ENCODE assay signal across 37 cellular contexts in the genomic region with DNA sequence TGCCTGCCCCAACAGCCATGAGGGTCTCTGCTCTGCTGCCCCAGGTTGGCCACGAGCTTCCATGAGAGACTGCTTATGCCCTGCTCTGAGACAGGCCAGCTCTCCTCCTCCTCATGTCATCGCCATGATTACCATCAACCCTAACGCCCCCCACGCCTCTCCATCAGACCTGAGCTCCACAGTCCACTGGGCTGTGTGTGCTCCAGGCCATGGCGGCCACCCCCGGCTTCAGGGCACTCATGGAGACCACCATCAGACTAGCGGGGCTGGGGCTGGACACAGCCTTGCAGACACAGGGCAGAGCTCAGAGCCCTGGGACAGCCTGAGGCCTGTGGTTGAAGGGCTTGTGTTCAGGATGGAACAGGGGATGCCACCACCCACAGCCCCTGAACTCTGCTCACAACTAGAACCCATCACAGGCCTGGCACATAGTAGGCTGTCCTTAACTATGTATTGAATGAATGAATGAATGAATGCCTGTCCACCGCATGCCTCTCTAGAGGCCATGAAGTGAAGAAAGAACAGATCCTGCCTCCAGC. TPM values are rescaled to one million over a fixed set of nuclear protein-coding genes. Genes with fewer than 3 reads are reported as not detected.
"Had no signal": no experiment of that assay in that cellular context is flagged by ENCODE, and none has a peak within 500 bp of the region (broad histone marks: within the 10 kb centered on the region; RNA-seq: fewer than 3 reads in every experiment).

No MANE protein-coding gene starts in this region.

- H3K4me3 ChIP-seq: adrenal gland, body of pancreas, PC-9, SJCRH30, SK-N-MC had no signal

- H3K4me2 ChIP-seq: PC-9 had no signal

- H3K4me1 ChIP-seq: adrenal gland, breast epithelium, SJCRH30 had no signal

- H3K36me3 ChIP-seq: adrenal gland, breast epithelium, SJCRH30 had no signal

- H2AFZ ChIP-seq: PC-9 had no signal

- H3K27ac ChIP-seq: adrenal gland, breast epithelium, PC-9, SJCRH30, SK-N-MC had no signal

- FAIRE-seq: astrocyte, RCC 7860, TTC549 had no signal

- H3K27me3 ChIP-seq: adrenal gland, body of pancreas, breast epithelium had no signal

- H3K9me3 ChIP-seq: adrenal gland, body of pancreas, breast epithelium, SJCRH30 had no signal

- DNase-seq: activated B cell treated with CpG ODN at 0.5 μM for 24 hours; activated CD4-positive, alpha-beta memory T cell treated with anti-CD3 and anti-CD28 coated beads for 36 hours; activated CD4-positive, alpha-beta T cell treated with anti-CD3 and anti-CD28 coated beads for 4 hours; activated CD4-positive, alpha-beta T cell treated with anti-CD3 and anti-CD28 coated beads, Interleukin-2, amount 50 U/mL, for 1 hour; activated CD4-positive, CD25-positive, alpha-beta regulatory T cell treated with anti-CD3 and anti-CD28 coated beads, Interleukin-2, amount 50 U/mL, for 72 hours; activated CD8-positive, alpha-beta memory T cell treated with anti-CD3 and anti-CD28 coated beads, Interleukin-2, amount 50 U/mL, for 4 hours; activated gamma-delta T cell treated with Interleukin-2 at 50 U/mL for 16 hours; activated naive CD4-positive, alpha-beta T cell treated with anti-CD3 and anti-CD28 coated beads for 36 hours; activated T-cell treated with anti-CD3 and anti-CD28 coated beads for 4 hours; activated T-cell treated with anti-CD3 and anti-CD28 coated beads, Interleukin-2, amount 50 U/mL, for 4 hours; Kasumi-1; KG1; MM.1S; MV-4-11; NCI-H1092 treated with DMSO at 0.1 percent for 48 hours; NCI-H1417; NCI-H146; NCI-H187; NCI-H2107; NCI-H2171 treated with DMSO at 0.1 percent for 48 hours; NCI-H2227 treated with DMSO at 0.1 percent for 48 hours; NCI-H446; NCI-H526 treated with DMSO at 0.1 percent for 48 hours; NCI-H774; SHP77; SJCRH30 had no signal

RNA-seq across cellular contexts. Expression of a gene that starts 14.6 kb away (rescaled TPM):
- total RNA-seq: activated B cell treated with CpG ODN at 0.5 μM for 24 hours; activated CD4-positive, alpha-beta memory T cell treated with anti-CD3 and anti-CD28 coated beads for 36 hours; activated naive CD4-positive, alpha-beta T cell treated with anti-CD3 and anti-CD28 coated beads for 36 hours; activated T-cell treated with anti-CD3 and anti-CD28 coated beads, Interleukin-2, amount 50 U/mL, for 4 hours; activated T-helper 1 cell treated with anti-CD3 and anti-CD28 coated beads, Interleukin-12 subunit alpha, Interleukin-12 subunit beta, Interleukin-2, Interleukin-4 antibody, amounts not matched to agents 30 ng/mL and 10 ng/mL and 1 ng/mL, durations not matched to agents 14 hours and 24 hours and 36 hours; astrocyte; body of pancreas; breast epithelium; cardiac septum; OCI-LY7; SJCRH30 had no signal
